Comparison of ENCODE assay signal across 18 cellular contexts in genomic region chr9:71830131-71830530, GRCh38.
"Had no signal": no experiment of that assay in that cellular context is flagged by ENCODE, and none has a peak within 500 bp of the region (broad histone marks: within the 10 kb centered on the region; RNA-seq: fewer than 3 reads in every experiment).

No MANE protein-coding gene starts in this region.

- H3K4me3 ChIP-seq: gastroesophageal sphincter, SJSA1, testis had no signal

- H3K9me3 ChIP-seq: gastroesophageal sphincter, SJSA1, testis had no signal

- H3K27ac ChIP-seq: brain microvascular endothelial cell, gastroesophageal sphincter, SJSA1, testis had no signal

- DNase-seq: activated CD4-positive, alpha-beta memory T cell treated with anti-CD3 and anti-CD28 coated beads, Interleukin-2, amount 10 ng/mL, durations not matched to agents 7 days and 5 days; activated CD4-positive, alpha-beta T cell treated with anti-CD3 and anti-CD28 coated beads for 4 hours; activated effector memory CD4-positive, alpha-beta T cell treated with anti-CD3 and anti-CD28 coated beads, Interleukin-2, amount 50 U/mL, for 16 hours; activated T-cell treated with anti-CD3 and anti-CD28 coated beads, Interleukin-2, amount 50 U/mL, for 48 hours; amniotic stem cell; brain microvascular endothelial cell; kidney; left ventricle myocardium superior; mesenchymal stem cell; stimulated activated CD4-positive, alpha-beta T cell treated with anti-CD3 and anti-CD28 coated beads, Interleukin-15, amount 100 ng/mL, for 24 hours; stimulated activated CD4-positive, alpha-beta T cell treated with anti-CD3 and anti-CD28 coated beads, Interleukin-4, amount 100 ng/mL, for 24 hours; stimulated activated naive CD8-positive, alpha-beta T cell treated with anti-CD3 and anti-CD28 coated beads, Interleukin-15, Interleukin-2, amounts not matched to agents 100 U/mL and 50 U/mL, for 24 hours; SW 1271; testis had no signal

- H3K4me1 ChIP-seq: gastroesophageal sphincter, SJSA1, testis had no signal

- H3K36me3 ChIP-seq: brain microvascular endothelial cell, gastroesophageal sphincter, SJSA1 had no signal

- H3K27me3 ChIP-seq: brain microvascular endothelial cell, gastroesophageal sphincter, SJSA1, testis had no signal

- ATAC-seq: activated naive CD4-positive, alpha-beta T cell treated with anti-CD3 and anti-CD28 coated beads, Interleukin-2, amount 50 U/mL, for 72 hours; gastroesophageal sphincter; left ventricle myocardium superior; stimulated activated naive CD8-positive, alpha-beta T cell treated with anti-CD3 and anti-CD28 coated beads, Interleukin-15, Interleukin-2, amounts not matched to agents 100 U/mL and 50 U/mL, for 24 hours; WTC11 had no signal
